ENCODE assay signal across 2 cellular contexts in genomic region chr14:34063470-34064164, GRCh38.
A peak's percentile ranks its signal among the peaks of the same experiment; 100 is the strongest.
TF ChIP-seq lines count a peak whose summit lies in the region.

No MANE protein-coding gene starts in this region.

TF ChIP-seq in H1, 55 proteins besides CTCF, POLR2A, EP300 and RAD21:
- TF ChIP-seq HDAC6 (IDR thresholded peaks at IDR 0.05; ENCODE audit: low read depth, low read length) = no peak
- TF ChIP-seq, protein P1, sequence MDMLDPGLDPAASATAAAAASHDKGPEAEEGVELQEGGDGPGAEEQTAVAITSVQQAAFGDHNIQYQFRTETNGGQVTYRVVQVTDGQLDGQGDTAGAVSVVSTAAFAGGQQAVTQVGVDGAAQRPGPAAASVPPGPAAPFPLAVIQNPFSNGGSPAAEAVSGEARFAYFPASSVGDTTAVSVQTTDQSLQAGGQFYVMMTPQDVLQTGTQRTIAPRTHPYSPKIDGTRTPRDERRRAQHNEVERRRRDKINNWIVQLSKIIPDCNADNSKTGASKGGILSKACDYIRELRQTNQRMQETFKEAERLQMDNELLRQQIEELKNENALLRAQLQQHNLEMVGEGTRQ (IDR thresholded peaks at IDR 0.05; ENCODE audit: low read length) = no peak
- TF ChIP-seq CTBP2 (IDR thresholded peaks at IDR 0.05; ENCODE audit: borderline replicate concordance, insufficient read depth, insufficient read length, low read length) = no peak
- no peak for TF ChIP-seq PHF8 (conservative IDR thresholded peaks at IDR 0.05; ENCODE audit: low read depth, low read length)

TF ChIP-seq in HepG2, 621 proteins besides CTCF, POLR2A, EP300 and RAD21 (continues in another document):
- 0 out of 2 replicates have a peak, but pooled peaks have one; percentile 72 for TF ChIP-seq AKAP8 (CRISPR knock-in tag; IDR thresholded peaks at IDR 0.05)
- TF ChIP-seq KDM2A (CRISPR knock-in tag; IDR thresholded peaks at IDR 0.05; ENCODE audit: borderline replicate concordance, low read depth) = peak; percentile 51; the same call in 1 of the 2 replicates
- peak; percentile 92 for TF ChIP-seq SAP130 (CRISPR knock-in tag; IDR thresholded peaks at IDR 0.05; ENCODE audit: low read depth)
- TF ChIP-seq BCL3 (CRISPR knock-in tag; IDR thresholded peaks at IDR 0.05) = peak; percentile 92
- peak; percentile 91 for TF ChIP-seq ZNF136 (CRISPR knock-in tag; IDR thresholded peaks at IDR 0.05; ENCODE audit: low read depth)
- no peak for TF ChIP-seq ZNF558 (CRISPR knock-in tag; IDR thresholded peaks at IDR 0.05; ENCODE audit: borderline replicate concordance)
- peak; percentile 55 for TF ChIP-seq ZMYM3 (CRISPR knock-in tag; IDR thresholded peaks at IDR 0.05)
- peak; percentile 76 for TF ChIP-seq POLR2AphosphoS5 (IDR thresholded peaks at IDR 0.05; ENCODE audit: low read depth, low read length)
- no peak for TF ChIP-seq NFE2L1 (CRISPR knock-in tag; IDR thresholded peaks at IDR 0.05; ENCODE audit: borderline replicate concordance)
- peak; percentile 88 for TF ChIP-seq ZNF607 (CRISPR knock-in tag; IDR thresholded peaks at IDR 0.05; ENCODE audit: borderline replicate concordance)
- TF ChIP-seq STAT6 (CRISPR knock-in tag; IDR thresholded peaks at IDR 0.05; ENCODE audit: borderline replicate concordance) = peak; percentile 88; the same call in 1 of the 2 replicates
- TF ChIP-seq NONO (IDR thresholded peaks at IDR 0.05) = no peak
- TF ChIP-seq NONO (CRISPR knock-in tag; conservative IDR thresholded peaks at IDR 0.05) = no peak
- no peak for TF ChIP-seq ZFP36L2 (CRISPR knock-in tag; IDR thresholded peaks at IDR 0.05)
- no peak for TF ChIP-seq ZNF256 (CRISPR knock-in tag; conservative IDR thresholded peaks at IDR 0.05)
- TF ChIP-seq ZNF335 (CRISPR knock-in tag; IDR thresholded peaks at IDR 0.05) = peak; percentile 86; the same call in 1 of the 2 replicates
- TF ChIP-seq FOXA3 (CRISPR knock-in tag; IDR thresholded peaks at IDR 0.05) = peak; percentile 75
- TF ChIP-seq ZNF501 (CRISPR knock-in tag; IDR thresholded peaks at IDR 0.05) = peak; percentile 89
- TF ChIP-seq ZSCAN30 (CRISPR knock-in tag; IDR thresholded peaks at IDR 0.05) = no peak
- TF ChIP-seq CENPX (CRISPR knock-in tag; IDR thresholded peaks at IDR 0.05) = no peak
- TF ChIP-seq IKZF4 (CRISPR knock-in tag; IDR thresholded peaks at IDR 0.05; ENCODE audit: borderline replicate concordance, low read depth, not compliant biosample characterization) = peak; percentile 31
- no peak for TF ChIP-seq NR2F6 (IDR thresholded peaks at IDR 0.05)
- TF ChIP-seq NR2F6 (CRISPR knock-in tag; IDR thresholded peaks at IDR 0.05) = 0 out of 2 replicates have a peak, but pooled peaks have one; percentile 52
- no peak; the same call in 1 of the 2 replicates for TF ChIP-seq BHLHE40 (IDR thresholded peaks at IDR 0.05; ENCODE audit: low read length)
- no peak for TF ChIP-seq EEA1 (CRISPR knock-in tag; IDR thresholded peaks at IDR 0.05; ENCODE audit: borderline replicate concordance)
- no peak for TF ChIP-seq ZBTB37 (CRISPR knock-in tag; IDR thresholded peaks at IDR 0.05)
- TF ChIP-seq, protein P2, sequence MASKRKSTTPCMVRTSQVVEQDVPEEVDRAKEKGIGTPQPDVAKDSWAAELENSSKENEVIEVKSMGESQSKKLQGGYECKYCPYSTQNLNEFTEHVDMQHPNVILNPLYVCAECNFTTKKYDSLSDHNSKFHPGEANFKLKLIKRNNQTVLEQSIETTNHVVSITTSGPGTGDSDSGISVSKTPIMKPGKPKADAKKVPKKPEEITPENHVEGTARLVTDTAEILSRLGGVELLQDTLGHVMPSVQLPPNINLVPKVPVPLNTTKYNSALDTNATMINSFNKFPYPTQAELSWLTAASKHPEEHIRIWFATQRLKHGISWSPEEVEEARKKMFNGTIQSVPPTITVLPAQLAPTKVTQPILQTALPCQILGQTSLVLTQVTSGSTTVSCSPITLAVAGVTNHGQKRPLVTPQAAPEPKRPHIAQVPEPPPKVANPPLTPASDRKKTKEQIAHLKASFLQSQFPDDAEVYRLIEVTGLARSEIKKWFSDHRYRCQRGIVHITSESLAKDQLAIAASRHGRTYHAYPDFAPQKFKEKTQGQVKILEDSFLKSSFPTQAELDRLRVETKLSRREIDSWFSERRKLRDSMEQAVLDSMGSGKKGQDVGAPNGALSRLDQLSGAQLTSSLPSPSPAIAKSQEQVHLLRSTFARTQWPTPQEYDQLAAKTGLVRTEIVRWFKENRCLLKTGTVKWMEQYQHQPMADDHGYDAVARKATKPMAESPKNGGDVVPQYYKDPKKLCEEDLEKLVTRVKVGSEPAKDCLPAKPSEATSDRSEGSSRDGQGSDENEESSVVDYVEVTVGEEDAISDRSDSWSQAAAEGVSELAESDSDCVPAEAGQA (IDR thresholded peaks at IDR 0.05; ENCODE audit: low read depth) = peak; percentile 78
- TF ChIP-seq, protein P2 (CRISPR knock-in tag; IDR thresholded peaks at IDR 0.05; ENCODE audit: borderline replicate concordance) = no peak
- peak; percentile 76; the same call in 1 of the 2 replicates for TF ChIP-seq GATA4 (IDR thresholded peaks at IDR 0.05; ENCODE audit: borderline replicate concordance, low read depth)
- no peak for TF ChIP-seq JUNB (CRISPR knock-in tag; IDR thresholded peaks at IDR 0.05; ENCODE audit: borderline replicate concordance)
- TF ChIP-seq NBN (conservative IDR thresholded peaks at IDR 0.05) = no peak
- TF ChIP-seq FOXP1 (IDR thresholded peaks at IDR 0.05) = no peak
- TF ChIP-seq FOXP1 (CRISPR knock-in tag; IDR thresholded peaks at IDR 0.05) = peak; percentile 96
- TF ChIP-seq IRF9 (CRISPR knock-in tag; IDR thresholded peaks at IDR 0.05; ENCODE audit: borderline replicate concordance) = peak; percentile 89; the same call in 1 of the 2 replicates
- peak; percentile 66 for TF ChIP-seq FOSL2 (CRISPR knock-in tag; IDR thresholded peaks at IDR 0.05)
- TF ChIP-seq, protein P3, sequence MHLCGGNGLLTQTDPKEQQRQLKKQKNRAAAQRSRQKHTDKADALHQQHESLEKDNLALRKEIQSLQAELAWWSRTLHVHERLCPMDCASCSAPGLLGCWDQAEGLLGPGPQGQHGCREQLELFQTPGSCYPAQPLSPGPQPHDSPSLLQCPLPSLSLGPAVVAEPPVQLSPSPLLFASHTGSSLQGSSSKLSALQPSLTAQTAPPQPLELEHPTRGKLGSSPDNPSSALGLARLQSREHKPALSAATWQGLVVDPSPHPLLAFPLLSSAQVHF (CRISPR knock-in tag; IDR thresholded peaks at IDR 0.05) = 0 out of 2 replicates have a peak, but pooled peaks have one; percentile 21
- TF ChIP-seq, protein P4, sequence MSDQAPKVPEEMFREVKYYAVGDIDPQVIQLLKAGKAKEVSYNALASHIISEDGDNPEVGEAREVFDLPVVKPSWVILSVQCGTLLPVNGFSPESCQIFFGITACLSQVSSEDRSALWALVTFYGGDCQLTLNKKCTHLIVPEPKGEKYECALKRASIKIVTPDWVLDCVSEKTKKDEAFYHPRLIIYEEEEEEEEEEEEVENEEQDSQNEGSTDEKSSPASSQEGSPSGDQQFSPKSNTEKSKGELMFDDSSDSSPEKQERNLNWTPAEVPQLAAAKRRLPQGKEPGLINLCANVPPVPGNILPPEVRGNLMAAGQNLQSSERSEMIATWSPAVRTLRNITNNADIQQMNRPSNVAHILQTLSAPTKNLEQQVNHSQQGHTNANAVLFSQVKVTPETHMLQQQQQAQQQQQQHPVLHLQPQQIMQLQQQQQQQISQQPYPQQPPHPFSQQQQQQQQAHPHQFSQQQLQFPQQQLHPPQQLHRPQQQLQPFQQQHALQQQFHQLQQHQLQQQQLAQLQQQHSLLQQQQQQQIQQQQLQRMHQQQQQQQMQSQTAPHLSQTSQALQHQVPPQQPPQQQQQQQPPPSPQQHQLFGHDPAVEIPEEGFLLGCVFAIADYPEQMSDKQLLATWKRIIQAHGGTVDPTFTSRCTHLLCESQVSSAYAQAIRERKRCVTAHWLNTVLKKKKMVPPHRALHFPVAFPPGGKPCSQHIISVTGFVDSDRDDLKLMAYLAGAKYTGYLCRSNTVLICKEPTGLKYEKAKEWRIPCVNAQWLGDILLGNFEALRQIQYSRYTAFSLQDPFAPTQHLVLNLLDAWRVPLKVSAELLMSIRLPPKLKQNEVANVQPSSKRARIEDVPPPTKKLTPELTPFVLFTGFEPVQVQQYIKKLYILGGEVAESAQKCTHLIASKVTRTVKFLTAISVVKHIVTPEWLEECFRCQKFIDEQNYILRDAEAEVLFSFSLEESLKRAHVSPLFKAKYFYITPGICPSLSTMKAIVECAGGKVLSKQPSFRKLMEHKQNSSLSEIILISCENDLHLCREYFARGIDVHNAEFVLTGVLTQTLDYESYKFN (CRISPR knock-in tag; conservative IDR thresholded peaks at IDR 0.05) = peak; percentile 78
- TF ChIP-seq, protein P5, sequence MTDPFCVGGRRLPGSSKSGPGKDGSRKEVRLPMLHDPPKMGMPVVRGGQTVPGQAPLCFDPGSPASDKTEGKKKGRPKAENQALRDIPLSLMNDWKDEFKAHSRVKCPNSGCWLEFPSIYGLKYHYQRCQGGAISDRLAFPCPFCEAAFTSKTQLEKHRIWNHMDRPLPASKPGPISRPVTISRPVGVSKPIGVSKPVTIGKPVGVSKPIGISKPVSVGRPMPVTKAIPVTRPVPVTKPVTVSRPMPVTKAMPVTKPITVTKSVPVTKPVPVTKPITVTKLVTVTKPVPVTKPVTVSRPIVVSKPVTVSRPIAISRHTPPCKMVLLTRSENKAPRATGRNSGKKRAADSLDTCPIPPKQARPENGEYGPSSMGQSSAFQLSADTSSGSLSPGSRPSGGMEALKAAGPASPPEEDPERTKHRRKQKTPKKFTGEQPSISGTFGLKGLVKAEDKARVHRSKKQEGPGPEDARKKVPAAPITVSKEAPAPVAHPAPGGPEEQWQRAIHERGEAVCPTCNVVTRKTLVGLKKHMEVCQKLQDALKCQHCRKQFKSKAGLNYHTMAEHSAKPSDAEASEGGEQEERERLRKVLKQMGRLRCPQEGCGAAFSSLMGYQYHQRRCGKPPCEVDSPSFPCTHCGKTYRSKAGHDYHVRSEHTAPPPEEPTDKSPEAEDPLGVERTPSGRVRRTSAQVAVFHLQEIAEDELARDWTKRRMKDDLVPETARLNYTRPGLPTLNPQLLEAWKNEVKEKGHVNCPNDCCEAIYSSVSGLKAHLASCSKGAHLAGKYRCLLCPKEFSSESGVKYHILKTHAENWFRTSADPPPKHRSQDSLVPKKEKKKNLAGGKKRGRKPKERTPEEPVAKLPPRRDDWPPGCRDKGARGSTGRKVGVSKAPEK (CRISPR knock-in tag; IDR thresholded peaks at IDR 0.05; ENCODE audit: borderline replicate concordance) = no peak
- TF ChIP-seq ZNF143 (CRISPR knock-in tag; IDR thresholded peaks at IDR 0.05) = no peak
- peak; percentile 64; the same call in 1 of the 2 replicates for TF ChIP-seq MYC (CRISPR knock-in tag; IDR thresholded peaks at IDR 0.05; ENCODE audit: borderline replicate concordance)
